Comparison of ENCODE assay signal across 8 cellular contexts in genomic region chr19:3365093-3365446, GRCh38. TPM values are rescaled to one million over a fixed set of nuclear protein-coding genes. Genes with fewer than 3 reads are reported as not detected.
A peak's percentile ranks its signal among the peaks of the same experiment; 100 is the strongest.
DNase-seq lines count a peak whose midpoint lies in the region; ATAC-seq, FAIRE-seq and TF ChIP-seq lines count a peak whose summit lies in the region.

No MANE protein-coding gene starts in this region.

- H3K27me3 ChIP-seq in Panc1 (ENCODE audit: control insufficient read depth, insufficient read depth, low read length) (no peaks in the 10 kb centered on the region), H1 (replicated peaks in 1 of 4; ENCODE audit: control insufficient read depth in 3 of 4, extremely low read depth in 1 of 4, insufficient read depth in 3 of 4, low read length in 3 of 4) (peaks cover 90 to 98% (median 97%) of the 10 kb centered on the region in 4 experiments), parathyroid adenoma (ENCODE audit: control insufficient read depth, insufficient read depth, low read length) (no peaks in the 10 kb centered on the region)

- WGBS in H1 (ENCODE audit: extremely low coverage in 1 of 2, insufficient coverage in 1 of 2, insufficient read length in 1 of 2, insufficient replicate concordance in 2 of 2, low coverage in 1 of 2, low lambda C conversion rate in 2 of 2, missing lambda C conversion rate in 1 of 2), 2 experiments = 13% methylated on average over 2 of the region's 2 CpGs; no CpG with 5 or more reads in 1 of the 2 experiments

- no peak overlapping the region for H3K23ac ChIP-seq in H1 (ENCODE audit: insufficient read length)

- H3K79me2 ChIP-seq in H1 (ENCODE audit: control insufficient read depth in 1 of 2, insufficient read depth in 2 of 2, low read length in 2 of 2) (no peaks in the 10 kb centered on the region), parathyroid adenoma (peaks cover 16% of the 10 kb centered on the region)

- peak overlapping the region; percentile 91 for H3K27ac ChIP-seq in Panc1 (ENCODE audit: low read length)
- no peak overlapping the region for H3K27ac ChIP-seq in H1 (ENCODE audit: low read depth, low read length)
- H3K27ac ChIP-seq in parathyroid adenoma = peak overlapping the region; percentile 84

- H3K27me3 Mint-ChIP-seq in CD14-positive monocyte (ENCODE audit: low read depth in 3 of 3) = no peaks in the 10 kb centered on the region

- H2BK15ac ChIP-seq in H1 (ENCODE audit: low read length) = no peak overlapping the region

- no peak overlapping the region for H2BK5ac ChIP-seq in H1 (ENCODE audit: low read depth, low read length)

- H4K20me1 ChIP-seq in H1 (replicated peaks in 1 of 2; ENCODE audit: control insufficient read depth in 1 of 2, insufficient read depth in 2 of 2, low read length in 2 of 2) = peaks cover 8 to 35% of the 10 kb centered on the region in 2 experiments

- no peaks in the 10 kb centered on the region for H3K79me1 ChIP-seq in H1 (ENCODE audit: low read depth, low read length)

- H2BK120ac ChIP-seq in H1 (replicated peaks; ENCODE audit: low read depth, low read length) = no peak overlapping the region

- H2AFZ ChIP-seq in H1 (ENCODE audit: low read length) = no peak overlapping the region
- H2AFZ ChIP-seq in parathyroid adenoma = no peak overlapping the region

- no peak overlapping the region for H2BK20ac ChIP-seq in H1 (ENCODE audit: low read length)

- H3K4me1 Mint-ChIP-seq in CD14-positive monocyte = peaks cover 49% of the 10 kb centered on the region

- no peak for TF ChIP-seq EP300 in H1 (IDR thresholded peaks at IDR 0.05; ENCODE audit: borderline replicate concordance in 1 of 2, low read depth in 2 of 2, low read length in 2 of 2)

- POLR2A ChIA-PET in Panc1 (lab: Charles Lee) = interaction anchor here (0.5 kb wide), 1 partner anchor 7 kb away, joined by 5 read pairs; no protein-coding TSS in a partner anchor
- POLR2A ChIA-PET in H1 (lab: Charles Lee; ENCODE audit: partially characterized antibody) = interaction anchor here (1.1 to 1.5 kb wide), 2 partner anchors 9 to 80 kb away, joined by 3 to 4 read pairs; no protein-coding TSS in a partner anchor

- TF ChIP-seq POLR2A in H1 (IDR thresholded peaks at IDR 0.05; ENCODE audit: control extremely low read depth in 1 of 2, low read depth in 2 of 2, low read length in 2 of 2) = no peak

- no TSS peak for BruUV-seq in Panc1 (replicated peaks; lab: Mats Ljungman, UMichigan)

- H4K5ac ChIP-seq in H1 (ENCODE audit: insufficient read length, low read depth, low read length) = no peak overlapping the region

- no peak overlapping the region for H4K91ac ChIP-seq in H1 (replicated peaks; ENCODE audit: insufficient read length, low read length)

- CTCF ChIA-PET in Panc1 (lab: Charles Lee) = no interaction called here
- CTCF ChIA-PET in H1 (lab: Charles Lee; ENCODE audit: partially characterized antibody) = interaction anchor here (0.5 to 2.3 kb wide), 9 partner anchors 10 to 141 kb away, joined by 3 to 9 read pairs (median 3); no protein-coding TSS in a partner anchor

- peaks cover 0 to 2% (median 0%) of the 10 kb centered on the region in 7 donors for H3K9me3 Mint-ChIP-seq in CD14-positive monocyte

- intact Hi-C loops in CD14-positive monocyte (cut with micrococcal nuclease) = no loop called here
- intact Hi-C loops in Panc1 (cut with micrococcal nuclease; ENCODE audit: unreplicated experiment) = no loop called here
- intact Hi-C loops in left colon (cut with DNase I, micrococcal nuclease) = no loop called here

- H2AK5ac ChIP-seq in H1 (ENCODE audit: low read depth, low read length) = no peak overlapping the region

- peaks cover 11% of the 10 kb centered on the region; the same call in 1 of the 2 replicates for H3K23me2 ChIP-seq in H1 (ENCODE audit: low read depth, low read length)

- H3K9ac ChIP-seq in H1 (replicated peaks in 1 of 4; ENCODE audit: extremely low read depth in 1 of 4, low read depth in 3 of 4, low read length in 3 of 4) = no peak overlapping the region
- H3K9ac ChIP-seq in parathyroid adenoma = no peak overlapping the region

- H3K27ac Mint-ChIP-seq in CD14-positive monocyte = peak overlapping the region in 6 of 7 donors; percentile 67 to 97 (median 90)

- no peak overlapping the region for H3K56ac ChIP-seq in H1 (replicated peaks; ENCODE audit: insufficient read length, low read depth, low read length)

- H2BK12ac ChIP-seq in H1 (ENCODE audit: low read depth, low read length) = no peak overlapping the region

- H3K4me2 ChIP-seq in H1 (ENCODE audit: insufficient read depth in 1 of 2, low read depth in 2 of 2, low read length in 2 of 2) (no peak overlapping the region), parathyroid adenoma (ENCODE audit: low read length) (no peak overlapping the region)

- in situ Hi-C loops in Panc1 (cut with HindIII; ENCODE audit: low pct_unique_long_range_greater_than_20kb, low sequenced_read_pairs) = no loop called here

- no peak for DNase-seq in CD14-positive monocyte (ENCODE audit: low spot score)
- DNase-seq in Panc1 (ENCODE audit: low read depth, low spot score) = no peak
- DNase-seq in H1 (ENCODE audit: low read depth in 1 of 2, low spot score in 2 of 2) = no peak
- DNase-seq in nucleus accumbens (lab: John Stamatoyannopoulos, UW) = no peak
- DNase-seq in DMS153 treated with DMSO at 0.1 percent for 48 hours (lab: John Stamatoyannopoulos, UW; ENCODE audit: unreplicated experiment) = no peak
- DNase-seq in NCI-H748 treated with DMSO at 0.1 percent for 48 hours (lab: John Stamatoyannopoulos, UW) = no peak
- DNase-seq in left colon = no peak

- peaks cover 3% of the 10 kb centered on the region in 2 donors for H3K36me3 Mint-ChIP-seq in CD14-positive monocyte

- ATAC-seq in Panc1 (no peak), left colon (no peak)

- no peak overlapping the region for H4K8ac ChIP-seq in H1 (ENCODE audit: extremely low read depth, insufficient read depth, low read length)

- H3K18ac ChIP-seq in H1 (ENCODE audit: extremely low read depth, low read length) = no peak overlapping the region

- no peaks in the 10 kb centered on the region for H3K36me3 ChIP-seq in Panc1 (ENCODE audit: control insufficient read depth, insufficient read depth, low read length)
- H3K36me3 ChIP-seq in H1 (ENCODE audit: control insufficient read depth in 2 of 4, insufficient read depth in 4 of 4, low read length in 3 of 4) = peaks cover 0 to 7% (median 0%) of the 10 kb centered on the region in 4 experiments; a peak in 1 of 8 replicates
- no peaks in the 10 kb centered on the region for H3K36me3 ChIP-seq in parathyroid adenoma (ENCODE audit: control insufficient read depth, insufficient read depth, low read length)

- H3K4ac ChIP-seq in H1 (replicated peaks; ENCODE audit: insufficient read length, low read depth, low read length) = no peak overlapping the region

- no peak for TF ChIP-seq RAD21 in H1 (IDR thresholded peaks at IDR 0.05 in 1 of 2, conservative IDR thresholded peaks at IDR 0.05 in 1 of 2; ENCODE audit: low read depth in 2 of 2, low read length in 2 of 2)

- H3K4me1 ChIP-seq in Panc1 (ENCODE audit: control insufficient read depth, insufficient read depth, low read length) = peaks cover 41% of the 10 kb centered on the region
- H3K4me1 ChIP-seq in H1 (replicated peaks in 1 of 4; ENCODE audit: control insufficient read depth in 3 of 4, insufficient read depth in 4 of 4, low read length in 3 of 4) = peaks cover 8 to 24% (median 12%) of the 10 kb centered on the region in 4 experiments; a peak in 6 of 7 replicates
- H3K4me1 ChIP-seq in parathyroid adenoma = peaks cover 33% of the 10 kb centered on the region

- no peaks in the 10 kb centered on the region for H3K9me3 ChIP-seq in Panc1 (ENCODE audit: control insufficient read depth, insufficient read depth, low read depth, low read length)
- no peaks in the 10 kb centered on the region; a peak in 1 of 4 replicates for H3K9me3 ChIP-seq in H1 (ENCODE audit: insufficient read depth in 2 of 2, low read depth in 1 of 2, low read length in 1 of 2)
- no peaks in the 10 kb centered on the region for H3K9me3 ChIP-seq in parathyroid adenoma (ENCODE audit: control insufficient read depth, low read length)

- FAIRE-seq in H1 (lab: Jason Lieb, UNC) = no peak

- no peak overlapping the region; a peak in 1 of 4 replicates for H3K4me3 ChIP-seq in Panc1 (ENCODE audit: low read depth in 2 of 2, low read length in 2 of 2)
- H3K4me3 ChIP-seq in H1 (ENCODE audit: extremely low read depth in 1 of 4, insufficient read depth in 2 of 4, low read depth in 3 of 4, low read length in 4 of 4) = no peak overlapping the region
- H3K4me3 ChIP-seq in parathyroid adenoma (ENCODE audit: low read depth, low read length) = no peak overlapping the region

- no peak for TF ChIP-seq CTCF in CD14-positive monocyte (IDR thresholded peaks at IDR 0.05)
- no peak for TF ChIP-seq CTCF in Panc1 (IDR thresholded peaks at IDR 0.05)
- no peak for TF ChIP-seq CTCF in H1 (IDR thresholded peaks at IDR 0.05; ENCODE audit: control extremely low read depth in 1 of 3, insufficient read depth in 1 of 3, low read depth in 1 of 3, low read length in 3 of 3)
- TF ChIP-seq CTCF in parathyroid adenoma (IDR thresholded peaks at IDR 0.05) = no peak

- no peak overlapping the region for H3K4me3 Mint-ChIP-seq in CD14-positive monocyte

- no peak overlapping the region for H3K14ac ChIP-seq in H1 (ENCODE audit: insufficient read length)

TF ChIP-seq in H1, 55 proteins besides CTCF, POLR2A, EP300 and RAD21 (continues in another document):
- TF ChIP-seq GTF2F1 (IDR thresholded peaks at IDR 0.05; ENCODE audit: borderline replicate concordance, low read depth, low read length) = no peak
- no peak for TF ChIP-seq SRF (IDR thresholded peaks at IDR 0.05; ENCODE audit: low read depth, low read length)
- TF ChIP-seq RXRA (IDR thresholded peaks at IDR 0.05; ENCODE audit: insufficient read depth, low read depth, low read length) = no peak
- no peak for TF ChIP-seq EZH2 (IDR thresholded peaks at IDR 0.05; ENCODE audit: low read depth, low read length, severe bottlenecking)
- no peak for TF ChIP-seq SIX5 (IDR thresholded peaks at IDR 0.05; ENCODE audit: low read depth, low read length)

RNA-seq across cellular contexts. Expression of gene NFIC, which starts 1.3 kb away (rescaled TPM):
- polyA plus RNA-seq in CD14-positive monocyte (10 to 100 TPM in 1 of 2 donors, 1 to 10 TPM in 1; 7.0 to 11.5 TPM), H1 (2011; rRNA removed) (0.56 and 0.82 TPM in 2 replicates)
- total RNA-seq in Panc1 (2021; ENCODE audit: unreplicated experiment) (120 TPM), left colon (10 to 100 TPM; 52.4 to 57.8 TPM)
- 56.0 TPM for polyA plus RNA-seq in Panc1 (2012; ENCODE audit: insufficient read length)
- total RNA-seq in H1 (2021; fragmentation: NEBNext Ultra II Directional; extraction: Animal tissue kit (Norgen Biotek cat#: 25700)) = 2.6 and 3.2 TPM in 2 replicates
- polyA plus RNA-seq in H1 (2011; cell fraction: cytosol; rRNA removed) = 0.35 TPM
- 0.88 TPM for polyA plus RNA-seq in H1 (2011; cell fraction: nucleus; rRNA removed)
- 2.1 to 4.3 TPM (median 3.5 TPM) in 4 replicates for polyA plus RNA-seq in H1 (2012, experiment 1 of 2)
- polyA plus RNA-seq in H1 (2012, experiment 2 of 2) = 2.9 TPM
- polyA plus RNA-seq in H1 (2013, experiment 1 of 2) = 6.0 TPM
- 5.3 TPM for polyA plus RNA-seq in H1 (2013, experiment 2 of 2)
- polyA minus RNA-seq in H1 (2011; rRNA and poly(A)+ RNA removed) = 0.34 and 0.41 TPM in 2 replicates
- polyA minus RNA-seq in H1 (2011; cell fraction: cytosol; rRNA and poly(A)+ RNA removed) = 1.2 TPM
- 1.6 TPM for polyA minus RNA-seq in H1 (2011; cell fraction: nucleus; rRNA and poly(A)+ RNA removed)

Comparison
In these comparisons a context has a peak if more than half of its experiments do, and no peak if none do; other contexts are left out.
1. RNA of gene NFIC, which starts 1.3 kb away (total RNA-seq): 120 TPM in Panc1 (single experiment) and 52.4 to 57.8 TPM in left colon; 2.6 to 3.2 TPM in H1; every median in the first group is over 10 times any median in the second.